Comparison of ENCODE assay signal across 10 cellular contexts in genomic region chr6:16850332-16851022, GRCh38.
A peak's percentile ranks its signal among the peaks of the same experiment; 100 is the strongest.
DNase-seq lines count a peak whose midpoint lies in the region; ATAC-seq and TF ChIP-seq lines count a peak whose summit lies in the region.
"Had no signal": no experiment of that assay in that cellular context is flagged by ENCODE, and none has a peak within 500 bp of the region (broad histone marks: within the 10 kb centered on the region; RNA-seq: fewer than 3 reads in every experiment).

No MANE protein-coding gene starts in this region.

- no peaks in the 10 kb centered on the region for H3K36me3 Mint-ChIP-seq in HFFc6 (ENCODE audit: low read depth)
- no peaks in the 10 kb centered on the region for H3K36me3 Mint-ChIP-seq in dendritic cell treated with granulocyte-macrophage colony-stimulating factor and Interleukin-4, amounts not matched to agents 40 ng/mL and 50 ng/mL, for 4 days (ENCODE audit: low read depth)
- H3K36me3 Mint-ChIP-seq: activated naive CD8-positive, alpha-beta T cell treated with anti-CD3 and anti-CD28 coated beads for 36 hours; WTC11 had no signal

- TF ChIP-seq POLR2A in gastrocnemius medialis (IDR thresholded peaks at IDR 0.05): no peak

- ATAC-seq in gastrocnemius medialis: no peak

- peaks cover 2% of the 10 kb centered on the region; the same call in 1 of the 2 replicates for H3K27me3 Mint-ChIP-seq in HFFc6 (ENCODE audit: insufficient read depth)
- no peaks in the 10 kb centered on the region for H3K27me3 Mint-ChIP-seq in dendritic cell treated with granulocyte-macrophage colony-stimulating factor and Interleukin-4, amounts not matched to agents 40 ng/mL and 50 ng/mL, for 4 days

- intact Hi-C loops in dendritic cell treated with granulocyte-macrophage colony-stimulating factor and Interleukin-4, amounts not matched to agents 40 ng/mL and 50 ng/mL, for 4 days (cut with micrococcal nuclease): loop anchor here (1.0 to 10.0 kb wide), 2 partner anchors 25 to 54 kb away; no protein-coding TSS in a partner anchor
- intact Hi-C loops in gastrocnemius medialis (cut with DNase I; ENCODE audit: low total_unique reads): loop anchor here (5.0 kb wide), 1 partner anchor 112 kb away; no protein-coding TSS in a partner anchor

- peak overlapping the region in 3 of 4 donors; percentile 75 to 84 (median 79) for H3K27ac ChIP-seq in gastrocnemius medialis

- peak overlapping the region; percentile 93 for H3K27ac Mint-ChIP-seq in HFFc6
- H3K27ac Mint-ChIP-seq in dendritic cell treated with granulocyte-macrophage colony-stimulating factor and Interleukin-4, amounts not matched to agents 40 ng/mL and 50 ng/mL, for 4 days: peak overlapping the region; percentile 94
- H3K27ac Mint-ChIP-seq: activated naive CD8-positive, alpha-beta T cell treated with anti-CD3 and anti-CD28 coated beads for 36 hours; WTC11 had no signal

- peaks cover 17 to 24% of the 10 kb centered on the region in 2 donors for H3K4me1 ChIP-seq in gastrocnemius medialis

- H3K36me3 ChIP-seq in gastrocnemius medialis: no peaks in the 10 kb centered on the region

- TF ChIP-seq CTCF in HFFc6 (IDR thresholded peaks at IDR 0.05) (no peak), gastrocnemius medialis (IDR thresholded peaks at IDR 0.05 in 4 of 5, conservative IDR thresholded peaks at IDR 0.05 in 1 of 5) (no peak)

- H3K27me3 ChIP-seq in gastrocnemius medialis: no peaks in the 10 kb centered on the region

- in situ Hi-C loops in gastrocnemius medialis (cut with MboI; ENCODE audit: low sequenced_read_pairs in 4 of 4): no loop called here

- H3K9me3 ChIP-seq in gastrocnemius medialis: no peaks in the 10 kb centered on the region

- no peak overlapping the region for H3K4me3 ChIP-seq in gastrocnemius medialis

- DNase-seq in HFFc6 (no peak), NCI-H69 (lab: John Stamatoyannopoulos, UW) (peak; percentile 99), gastrocnemius medialis (no peak), inferior parietal cortex (ENCODE audit: extremely low spot score) (no peak), DMS153 treated with DMSO at 0.1 percent for 48 hours (lab: John Stamatoyannopoulos, UW; ENCODE audit: unreplicated experiment) (no peak)
- no peak for DNase-seq in effector CD8-positive, alpha-beta T cell (lab: John Stamatoyannopoulos, UW)
- DNase-seq: activated naive CD8-positive, alpha-beta T cell treated with anti-CD3 and anti-CD28 coated beads for 36 hours; MM.1S had no signal

- H3K4me1 Mint-ChIP-seq in HFFc6 (ENCODE audit: low read depth): peaks cover 51% of the 10 kb centered on the region
- peaks cover 73% of the 10 kb centered on the region for H3K4me1 Mint-ChIP-seq in dendritic cell treated with granulocyte-macrophage colony-stimulating factor and Interleukin-4, amounts not matched to agents 40 ng/mL and 50 ng/mL, for 4 days (ENCODE audit: low read depth)

- peak overlapping the region; percentile 71 for H3K4me3 Mint-ChIP-seq in HFFc6
- peak overlapping the region; percentile 63 for H3K4me3 Mint-ChIP-seq in dendritic cell treated with granulocyte-macrophage colony-stimulating factor and Interleukin-4, amounts not matched to agents 40 ng/mL and 50 ng/mL, for 4 days
- H3K4me3 Mint-ChIP-seq: activated naive CD8-positive, alpha-beta T cell treated with anti-CD3 and anti-CD28 coated beads for 36 hours; WTC11 had no signal

- H3K9me3 Mint-ChIP-seq in HFFc6: no peaks in the 10 kb centered on the region
- no peaks in the 10 kb centered on the region for H3K9me3 Mint-ChIP-seq in dendritic cell treated with granulocyte-macrophage colony-stimulating factor and Interleukin-4, amounts not matched to agents 40 ng/mL and 50 ng/mL, for 4 days
- H3K9me3 Mint-ChIP-seq: activated naive CD8-positive, alpha-beta T cell treated with anti-CD3 and anti-CD28 coated beads for 36 hours; WTC11 had no signal
